8 cellular contexts compared by ENCODE assay signal in the genomic region with DNA sequence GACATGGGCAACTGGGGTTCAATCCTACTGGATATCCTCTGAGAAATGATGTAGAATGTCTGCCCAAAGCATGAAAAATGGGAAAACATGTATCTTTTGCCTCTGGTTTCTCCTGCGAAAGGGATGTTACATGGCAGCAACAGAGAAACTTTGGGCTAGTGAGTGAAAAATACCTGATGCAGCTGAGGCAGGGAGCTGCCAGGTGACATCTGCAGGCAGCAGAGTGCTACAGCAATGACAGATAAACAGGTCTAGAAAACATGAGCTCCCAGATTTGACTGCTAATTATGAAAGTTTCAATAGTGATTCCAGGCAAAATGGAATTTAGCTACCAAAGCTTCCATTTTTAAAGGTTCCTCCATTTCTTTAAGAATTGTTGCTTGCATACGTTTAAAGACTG. TPM values are rescaled to one million over a fixed set of nuclear protein-coding genes. Genes with fewer than 3 reads are reported as not detected.
DNase-seq lines count a peak whose midpoint lies in the region; ATAC-seq and TF ChIP-seq lines count a peak whose summit lies in the region.

No MANE protein-coding gene starts in this region.

- H3K27me3 Mint-ChIP-seq in chondrocyte (ENCODE audit: low read depth) (peaks cover 34% of the 10 kb centered on the region), progenitor cell of endocrine pancreas (peaks cover 16% of the 10 kb centered on the region)

- H3K9me3 Mint-ChIP-seq in chondrocyte (ENCODE audit: low read depth) (no peaks in the 10 kb centered on the region), progenitor cell of endocrine pancreas (ENCODE audit: low read depth) (no peaks in the 10 kb centered on the region)

- H3K4me1 Mint-ChIP-seq in chondrocyte (ENCODE audit: low read depth) (peaks cover 34% of the 10 kb centered on the region), progenitor cell of endocrine pancreas (ENCODE audit: low read depth) (peaks cover 17% of the 10 kb centered on the region)

- H3K36me3 Mint-ChIP-seq in chondrocyte (ENCODE audit: low read depth) = no peaks in the 10 kb centered on the region
- no peaks in the 10 kb centered on the region for H3K36me3 Mint-ChIP-seq in progenitor cell of endocrine pancreas (ENCODE audit: insufficient read depth)

- H3K27ac Mint-ChIP-seq in chondrocyte (ENCODE audit: unreplicated experiment) (no peak overlapping the region), progenitor cell of endocrine pancreas (no peak overlapping the region)

- no peak overlapping the region for H3K4me3 Mint-ChIP-seq in chondrocyte (ENCODE audit: unreplicated experiment)
- H3K4me3 Mint-ChIP-seq in progenitor cell of endocrine pancreas (ENCODE audit: low read depth) = no peak overlapping the region

- no peak for ATAC-seq in HG03565 (IDR thresholded peaks at IDR 0.05; ENCODE audit: unreplicated experiment)
- no peak for ATAC-seq in HG03571 (IDR thresholded peaks at IDR 0.05; ENCODE audit: unreplicated experiment)

- TF ChIP-seq CTCF in LNCAP (IDR thresholded peaks at IDR 0.05) (peak; percentile 72), chondrocyte (IDR thresholded peaks at IDR 0.05) (peak; percentile 67), progenitor cell of endocrine pancreas (IDR thresholded peaks at IDR 0.05; ENCODE audit: unreplicated experiment) (peak; percentile 67)

- DNase-seq in NCI-H1105 treated with DMSO at 0.1 percent for 48 hours (lab: John Stamatoyannopoulos, UW) (peak; percentile 6), NCI-H1105 (lab: John Stamatoyannopoulos, UW) (no peak), chondrocyte (ENCODE audit: low spot score) (no peak), progenitor cell of endocrine pancreas (ENCODE audit: low spot score, unreplicated experiment) (no peak)
- no peak for DNase-seq in activated CD4-positive, alpha-beta T cell treated with anti-CD3 and anti-CD28 coated beads, Interleukin-2, amount 50 U/mL, for 48 hours

RNA-seq across cellular contexts. Expression of a gene that starts 4.8 kb away (rescaled TPM):
- 0.72 to 1.0 TPM (median 0.74 TPM) in 3 replicates for total RNA-seq in chondrocyte
- 2.7 and 3.6 TPM in 2 replicates for total RNA-seq in progenitor cell of endocrine pancreas

RNA-seq across cellular contexts. Expression of a gene that starts 11.3 kb away (rescaled TPM):
- total RNA-seq in chondrocyte (not detected in 3 replicates), progenitor cell of endocrine pancreas (not detected in 2 replicates)

RNA-seq across cellular contexts. Expression of a gene that starts 27.9 kb away (rescaled TPM):
- not detected in 3 replicates for total RNA-seq in chondrocyte
- total RNA-seq in progenitor cell of endocrine pancreas = 0.44 and 1.1 TPM in 2 replicates
